ENCODE assay signal across 17 cellular contexts in the genomic region with DNA sequence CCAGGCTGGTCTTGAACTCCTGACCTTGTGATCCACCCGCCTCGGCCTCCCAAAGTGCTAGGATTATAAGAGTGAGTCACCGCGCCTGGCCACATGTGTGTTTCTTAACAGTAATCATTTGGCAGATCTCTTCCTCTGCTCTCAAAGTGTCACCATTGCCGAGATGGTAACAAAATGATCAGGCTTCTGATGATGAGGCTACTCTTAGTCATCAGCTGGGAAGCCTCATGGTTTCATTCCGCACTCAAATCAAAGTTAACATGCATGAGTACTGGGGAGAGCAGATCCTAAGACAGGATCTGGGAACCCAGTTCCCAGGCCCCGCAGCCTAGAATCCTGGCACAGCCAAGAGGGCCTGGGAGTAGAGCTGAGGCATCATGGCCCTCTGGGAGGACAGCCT. TPM values are rescaled to one million over a fixed set of nuclear protein-coding genes. Genes with fewer than 3 reads are reported as not detected.
A peak's percentile ranks its signal among the peaks of the same experiment; 100 is the strongest.
DNase-seq lines count a peak whose midpoint lies in the region; ATAC-seq and TF ChIP-seq lines count a peak whose summit lies in the region.
"Had no signal": no experiment of that assay in that cellular context is flagged by ENCODE, and none has a peak within 500 bp of the region (broad histone marks: within the 10 kb centered on the region; RNA-seq: fewer than 3 reads in every experiment).

No MANE protein-coding gene starts in this region.

- no peak overlapping the region for H3K14ac ChIP-seq in IMR-90 (replicated peaks; ENCODE audit: low read depth, low read length)
- no peak overlapping the region for H3K14ac ChIP-seq in mesenchymal stem cell (ENCODE audit: low read length in 2 of 2)

- H3K23ac ChIP-seq in IMR-90 (ENCODE audit: low read depth, low read length) (no peak overlapping the region), mesenchymal stem cell (ENCODE audit: low read length in 2 of 2) (no peak overlapping the region)

- H3K4me1 ChIP-seq in IMR-90 (ENCODE audit: control insufficient read depth, insufficient read depth, low read length): peaks cover 3% of the 10 kb centered on the region
- H3K4me1 ChIP-seq in mesenchymal stem cell (ENCODE audit: control insufficient read depth, insufficient read depth, low read depth, low read length): peaks cover 2% of the 10 kb centered on the region
- H3K4me1 ChIP-seq: suprapubic skin had no signal

- intact Hi-C loops in IMR-90 (cut with micrococcal nuclease): no loop called here

- H3K4ac ChIP-seq in IMR-90 (ENCODE audit: low read depth, low read length) (no peak overlapping the region), mesenchymal stem cell (ENCODE audit: low read depth in 1 of 2, low read length in 2 of 2) (no peak overlapping the region)

- BruUV-seq in IMR-90 (replicated peaks; lab: Mats Ljungman, UMichigan): no TSS peak

- H3K18ac ChIP-seq in IMR-90 (ENCODE audit: low read depth, low read length): no peak overlapping the region
- no peak overlapping the region for H3K18ac ChIP-seq in mesenchymal stem cell (ENCODE audit: low read depth in 1 of 2, low read length in 2 of 2)

- H2AFZ ChIP-seq in IMR-90 (replicated peaks; ENCODE audit: low read length, poor library complexity) (no peak overlapping the region), mesenchymal stem cell (ENCODE audit: low read depth, low read length) (no peak overlapping the region)

- no peak for TF ChIP-seq RAD21 in IMR-90 (IDR thresholded peaks at IDR 0.05; ENCODE audit: low read length)

- H3K9me1 ChIP-seq in IMR-90 (ENCODE audit: insufficient read depth, low read length): peaks cover 3% of the 10 kb centered on the region

- H4K91ac ChIP-seq in IMR-90 (ENCODE audit: insufficient read depth, low read depth, low read length) (no peak overlapping the region), mesenchymal stem cell (ENCODE audit: low read length) (no peak overlapping the region)

- H4K20me1 ChIP-seq in IMR-90 (ENCODE audit: insufficient read depth, low read length): peaks cover 15% of the 10 kb centered on the region; the same call in 1 of the 2 replicates

- H2BK20ac ChIP-seq in IMR-90 (ENCODE audit: low read depth, low read length): no peak overlapping the region

- H3K27ac ChIP-seq in IMR-90 (ENCODE audit: insufficient read depth, low read length): no peak overlapping the region
- H3K27ac ChIP-seq in brain microvascular endothelial cell: peak overlapping the region; percentile 69
- no peak overlapping the region for H3K27ac ChIP-seq in mesenchymal stem cell (ENCODE audit: low read length, poor library complexity, severe bottlenecking)
- H3K27ac ChIP-seq: suprapubic skin had no signal

- no peak overlapping the region for H2BK5ac ChIP-seq in IMR-90 (ENCODE audit: low read depth, low read length, poor library complexity, severe bottlenecking)
- H2BK5ac ChIP-seq in mesenchymal stem cell (ENCODE audit: low read depth, low read length, poor library complexity, severe bottlenecking): no peak overlapping the region

- CTCF ChIA-PET in IMR-90 (lab: Yijun Ruan, JAX): interaction anchor here (0.6 kb wide), 1 partner anchor 14 kb away, joined by 4 read pairs; no protein-coding TSS in a partner anchor

- H3K9ac ChIP-seq in IMR-90 (ENCODE audit: low read depth, low read length) (no peak overlapping the region), mesenchymal stem cell (ENCODE audit: low read length) (peak overlapping the region; percentile 35)

- no peak overlapping the region for H4K5ac ChIP-seq in IMR-90 (ENCODE audit: low read depth, low read length)

- ATAC-seq in IMR-90 (ENCODE audit: low read depth) (peak; percentile 90), GM18861 (IDR thresholded peaks at IDR 0.05; ENCODE audit: unreplicated experiment) (no peak), GM19351 (IDR thresholded peaks at IDR 0.05; ENCODE audit: unreplicated experiment) (no peak)
- ATAC-seq: activated CD8-positive, alpha-beta memory T cell treated with anti-CD3 and anti-CD28 coated beads, Interleukin-2, amount 10 ng/mL, durations not matched to agents 7 days and 5 days; left lobe of liver had no signal

- H3K36me3 ChIP-seq in IMR-90 (ENCODE audit: control insufficient read depth, insufficient read depth, low read length) (peaks cover 25% of the 10 kb centered on the region), brain microvascular endothelial cell (replicated peaks) (peaks cover 29% of the 10 kb centered on the region), mesenchymal stem cell (ENCODE audit: control insufficient read depth in 1 of 2, insufficient read depth in 2 of 2, low read depth in 1 of 2, low read length in 2 of 2) (peaks cover 49 to 72% of the 10 kb centered on the region in 2 experiments)

- no peaks in the 10 kb centered on the region for H3K27me3 ChIP-seq in IMR-90 (ENCODE audit: control insufficient read depth, insufficient read depth, low read length)
- no peaks in the 10 kb centered on the region for H3K27me3 ChIP-seq in brain microvascular endothelial cell (replicated peaks)
- H3K27me3 ChIP-seq in mesenchymal stem cell (ENCODE audit: control insufficient read depth in 1 of 2, insufficient read depth in 1 of 2, low read length in 2 of 2): no peaks in the 10 kb centered on the region
- H3K27me3 ChIP-seq: suprapubic skin had no signal

- H3K56ac ChIP-seq in IMR-90 (ENCODE audit: extremely low read depth, insufficient read depth, low read length): no peak overlapping the region

- POLR2A ChIA-PET in IMR-90 (lab: Charles Lee; ENCODE audit: unreplicated experiment): no interaction called here

- H2BK120ac ChIP-seq in IMR-90 (ENCODE audit: low read depth, low read length) (no peak overlapping the region), mesenchymal stem cell (ENCODE audit: low read depth, low read length) (no peak overlapping the region)

- dilution Hi-C loops in IMR-90 (cut with HindIII; ENCODE audit: low sequenced_read_pairs, unreplicated experiment): no loop called here

- H3K9me3 ChIP-seq in IMR-90 (ENCODE audit: control insufficient read depth, insufficient read depth, low read length) (no peaks in the 10 kb centered on the region), mesenchymal stem cell (ENCODE audit: control insufficient read depth, low read length) (no peaks in the 10 kb centered on the region)
- H3K9me3 ChIP-seq: suprapubic skin had no signal

- no peak overlapping the region for H4K8ac ChIP-seq in IMR-90 (ENCODE audit: low read depth in 2 of 2, low read length in 2 of 2)
- H4K8ac ChIP-seq in mesenchymal stem cell (ENCODE audit: low read length): peak overlapping the region; percentile 36

- H3K4me2 ChIP-seq in IMR-90 (ENCODE audit: low read depth, low read length) (no peak overlapping the region), mesenchymal stem cell (ENCODE audit: low read length, poor library complexity, severe bottlenecking) (no peak overlapping the region)

- no peak for TF ChIP-seq CTCF in IMR-90 (conservative IDR thresholded peaks at IDR 0.05; ENCODE audit: low read depth, low read length)
- no peak for TF ChIP-seq CTCF in brain microvascular endothelial cell (IDR thresholded peaks at IDR 0.05; ENCODE audit: low read depth, low read length, missing control alignments)

- H2AK9ac ChIP-seq in IMR-90 (replicated peaks; ENCODE audit: low read depth, low read length, poor library complexity): no peak overlapping the region

- no peak overlapping the region for H2BK12ac ChIP-seq in mesenchymal stem cell (ENCODE audit: low read length in 2 of 2)

- WGBS in IMR-90 (ENCODE audit: extremely low coverage in 2 of 2, insufficient read length in 1 of 2), 2 experiments: 73% methylated on average over 3 of the region's 7 CpGs; no CpG with 5 or more reads in 1 of the 2 experiments
- WGBS in mesenchymal stem cell: 30% methylated on average over 7 of the region's 7 CpGs

- H3K79me1 ChIP-seq in IMR-90 (ENCODE audit: low read depth in 1 of 2, low read length in 2 of 2) (peaks cover 0 to 6% of the 10 kb centered on the region in 2 experiments; a peak in 1 of 4 replicates), mesenchymal stem cell (replicated peaks; ENCODE audit: low read length, poor library complexity, severe bottlenecking) (peaks cover 10% of the 10 kb centered on the region)

- TF ChIP-seq POLR2A in IMR-90 (IDR thresholded peaks at IDR 0.05; ENCODE audit: low read depth, low read length): no peak

- H3K4me3 ChIP-seq in IMR-90 (ENCODE audit: insufficient read depth, low read depth, low read length): no peak overlapping the region
- H3K4me3 ChIP-seq in brain microvascular endothelial cell (ENCODE audit: low read depth, low read length): no peak overlapping the region
- H3K4me3 ChIP-seq in mesenchymal stem cell (ENCODE audit: insufficient read depth in 1 of 2, low read depth in 1 of 2, low read length in 2 of 2): no peak overlapping the region
- H3K4me3 ChIP-seq: suprapubic skin had no signal

- H2AK5ac ChIP-seq in IMR-90 (ENCODE audit: low read depth, low read length) (no peak overlapping the region), mesenchymal stem cell (ENCODE audit: low read length, severe bottlenecking) (no peak overlapping the region)

- DNase-seq in Daoy (ENCODE audit: low read depth) (peak; percentile 87), IMR-90 (peak; percentile 96), brain microvascular endothelial cell (peak; percentile 90), mesenchymal stem cell (peak; percentile 92), T1000 (lab: John Stamatoyannopoulos, UW) (no peak), NCI-H2171 treated with DMSO at 0.1 percent for 48 hours (lab: John Stamatoyannopoulos, UW) (no peak)
- DNase-seq: activated CD8-positive, alpha-beta memory T cell treated with anti-CD3 and anti-CD28 coated beads, Interleukin-2, amount 10 ng/mL, durations not matched to agents 7 days and 5 days; glutamatergic neuron; NCI-H1694; NCI-H526 had no signal

- in situ Hi-C loops in IMR-90 (cut with MboI; ENCODE audit: low sequenced_read_pairs) (no loop called here), brain microvascular endothelial cell (cut with HindIII; ENCODE audit: low pct_ligation_motif_present, low sequenced_read_pairs) (no loop called here)

- H2BK15ac ChIP-seq in IMR-90 (ENCODE audit: low read depth, low read length) (no peak overlapping the region), mesenchymal stem cell (ENCODE audit: low read depth, poor library complexity, severe bottlenecking) (no peak overlapping the region)

TF ChIP-seq in IMR-90, 13 proteins besides CTCF, POLR2A, EP300 and RAD21 (continues in another document):
- TF ChIP-seq MAZ (IDR thresholded peaks at IDR 0.05; ENCODE audit: borderline replicate concordance, low read depth, low read length): no peak

RNA-seq across cellular contexts. Expression of a gene that starts 27.4 kb away (rescaled TPM):
- total RNA-seq in Daoy (2014; rRNA removed; shearing (Covaris generic)): not detected in 2 replicates
- not detected in 2 replicates for total RNA-seq in IMR-90 (2012; rRNA removed)
- not detected in 2 replicates for polyA plus RNA-seq in IMR-90 (2012; rRNA removed)
- polyA plus RNA-seq in IMR-90 (2012; cell fraction: cytosol; rRNA removed): not detected in 2 replicates
- not detected in 2 replicates for polyA plus RNA-seq in IMR-90 (2012; cell fraction: nucleus; rRNA removed; ENCODE audit: low replicate concordance)
- polyA plus RNA-seq in mesenchymal stem cell (2013, experiment 1 of 2): not detected
- not detected for polyA plus RNA-seq in mesenchymal stem cell (2013, experiment 2 of 2)
- total RNA-seq: activated CD8-positive, alpha-beta memory T cell treated with anti-CD3 and anti-CD28 coated beads, Interleukin-2, amount 10 ng/mL, durations not matched to agents 7 days and 5 days; activated naive CD4-positive, alpha-beta T cell treated with anti-CD3 and anti-CD28 coated beads, Interleukin-2, amount 50 U/mL, for 72 hours; dermis microvascular lymphatic vessel endothelial cell; left lobe of liver; skeletal muscle tissue; suprapubic skin had no signal

RNA-seq across cellular contexts. Expression of a gene that starts 60.0 kb away (rescaled TPM):
- total RNA-seq in Daoy (2014; rRNA removed; shearing (Covaris generic)): 27.3 and 32.6 TPM in 2 replicates
- 12.5 and 14.0 TPM in 2 replicates for total RNA-seq in IMR-90 (2012; rRNA removed)
- 9.5 and 10.7 TPM in 2 replicates for polyA plus RNA-seq in IMR-90 (2012; rRNA removed)
- 3.5 and 5.1 TPM in 2 replicates for polyA plus RNA-seq in IMR-90 (2012; cell fraction: cytosol; rRNA removed)
- polyA plus RNA-seq in IMR-90 (2012; cell fraction: nucleus; rRNA removed; ENCODE audit: low replicate concordance): 9.5 and 21.4 TPM in 2 replicates
- 8.4 TPM for polyA plus RNA-seq in mesenchymal stem cell (2013, experiment 1 of 2)
- polyA plus RNA-seq in mesenchymal stem cell (2013, experiment 2 of 2): 8.3 TPM

Comparison
In these comparisons a context has a peak if more than half of its experiments do, and no peak if none do; other contexts are left out.
1. DNase-seq: peak in Daoy (single experiment), IMR-90 (single experiment), brain microvascular endothelial cell (single experiment) and mesenchymal stem cell (single experiment); none in T1000 (single experiment) and NCI-H2171 treated with DMSO at 0.1 percent for 48 hours (single experiment).